7 cellular contexts compared by ENCODE assay signal in the genomic region with DNA sequence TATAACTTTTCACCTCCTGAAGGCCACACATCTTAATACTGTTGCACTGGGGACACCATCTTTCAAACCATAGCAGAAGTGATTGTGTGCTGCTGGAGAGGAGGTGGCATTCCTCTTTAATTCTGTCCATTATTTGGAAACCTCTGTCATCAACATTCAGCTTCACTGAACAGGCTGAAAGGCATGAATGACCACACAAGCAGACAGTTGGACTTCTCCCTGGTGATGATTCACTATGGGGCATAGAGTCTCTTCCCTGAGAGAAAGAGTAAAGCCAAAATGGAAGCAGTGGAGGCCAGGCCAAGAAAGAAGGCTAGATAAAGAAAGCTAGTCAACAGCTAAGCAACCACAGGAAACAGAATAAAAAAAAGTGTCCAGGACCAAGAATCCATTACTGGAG.
"Had no signal": no experiment of that assay in that cellular context is flagged by ENCODE, and none has a peak within 500 bp of the region (broad histone marks: within the 10 kb centered on the region; RNA-seq: fewer than 3 reads in every experiment).

No MANE protein-coding gene starts in this region.

- H3K4me3 ChIP-seq: GM23248, K562 had no signal

- H3K4me3 Mint-ChIP-seq: H9 had no signal

- H3K27ac Mint-ChIP-seq: H9 had no signal

- DNase-seq: GM23248, GOT3, H9, HCEC 1CT, IMR-90 had no signal

- ATAC-seq: K562 had no signal

- FAIRE-seq: HTR-8/SVneo, K562 had no signal

- H3K27ac ChIP-seq: GM23248 had no signal
